Comparison of ENCODE assay signal across 15 cellular contexts in the genomic region with DNA sequence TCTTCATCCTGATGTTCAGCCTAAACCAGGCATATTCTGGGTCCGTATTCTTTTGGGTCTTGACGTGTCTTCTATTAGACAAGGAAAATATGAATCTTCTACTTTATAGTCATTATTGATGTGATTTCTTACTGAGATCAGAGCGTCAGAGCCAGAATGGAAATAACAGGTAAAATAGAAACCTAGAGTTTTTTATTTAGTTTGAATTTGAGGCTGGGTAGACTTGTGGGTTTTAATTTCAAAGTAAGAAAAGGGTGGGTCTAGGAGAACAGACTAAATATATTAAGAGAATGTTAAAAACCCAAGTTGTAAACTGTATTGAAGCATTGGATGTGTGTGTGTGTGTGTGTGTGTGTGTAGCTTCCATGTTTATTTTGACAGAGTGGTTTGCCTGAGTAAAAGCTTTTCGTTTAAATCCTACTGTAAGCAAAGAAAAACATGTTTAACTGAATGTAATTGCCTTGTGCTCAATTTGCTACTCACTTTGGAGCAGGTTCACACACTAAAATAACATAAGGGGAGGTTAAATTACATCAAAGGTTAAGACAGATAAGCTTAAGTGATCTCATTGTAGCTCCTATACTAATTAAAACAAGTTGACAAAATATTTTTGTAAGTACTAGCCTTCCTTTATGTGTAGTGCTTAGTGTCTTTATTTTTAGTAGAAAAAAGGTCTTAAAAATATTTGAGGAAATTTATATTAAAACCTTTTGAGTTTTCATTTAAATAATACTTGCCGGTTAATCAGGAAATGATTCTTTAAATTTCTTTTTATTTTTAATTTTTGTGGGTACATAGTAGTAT. TPM values are rescaled to one million over a fixed set of nuclear protein-coding genes. Genes with fewer than 3 reads are reported as not detected.
DNase-seq lines count a peak whose midpoint lies in the region; ATAC-seq and TF ChIP-seq lines count a peak whose summit lies in the region.
"Had no signal": no experiment of that assay in that cellular context is flagged by ENCODE, and none has a peak within 500 bp of the region (broad histone marks: within the 10 kb centered on the region; RNA-seq: fewer than 3 reads in every experiment).

No MANE protein-coding gene starts in this region.

- H3F3A ChIP-seq in SK-N-SH (replicated peaks; ENCODE audit: insufficient read depth) = no peaks in the 10 kb centered on the region

- H3K4me1 ChIP-seq in SK-N-SH (ENCODE audit: control insufficient read depth in 1 of 2, insufficient read depth in 2 of 2, low read depth in 1 of 2, low read length in 1 of 2) = no peaks in the 10 kb centered on the region
- H3K4me1 ChIP-seq in neuron (ENCODE audit: insufficient read depth, low read length) = peaks cover 15% of the 10 kb centered on the region
- H3K4me1 ChIP-seq: A549, prostate gland had no signal

- WGBS in SK-N-SH (ENCODE audit: low lambda C conversion rate) = 64% methylated on average over 5 of the region's 5 CpGs

- H3K27me3 ChIP-seq in SK-N-SH (ENCODE audit: insufficient read depth) (no peaks in the 10 kb centered on the region), neuron (ENCODE audit: insufficient read depth, low read length) (no peaks in the 10 kb centered on the region)
- H3K27me3 ChIP-seq: suprapubic skin had no signal

- H3K79me2 ChIP-seq in SK-N-SH (ENCODE audit: insufficient read depth) = peaks cover 29% of the 10 kb centered on the region; the same call in 1 of the 2 replicates

- CTCF ChIA-PET in SK-N-SH (lab: Yijun Ruan, JAX) = interaction anchor here (1.1 to 1.4 kb wide), 2 partner anchors 27 to 212 kb away, joined by 3 read pairs; no protein-coding TSS in a partner anchor

- no peak overlapping the region for H3K4me2 ChIP-seq in SK-N-SH
- H3K4me2 ChIP-seq: A549 had no signal

- no peaks in the 10 kb centered on the region for H3K36me3 ChIP-seq in SK-N-SH (replicated peaks in 1 of 2; ENCODE audit: control insufficient read depth in 1 of 2, insufficient read depth in 2 of 2, low read length in 1 of 2)
- no peaks in the 10 kb centered on the region for H3K36me3 ChIP-seq in neuron (ENCODE audit: insufficient read depth, low read length)
- H3K36me3 ChIP-seq: prostate gland, suprapubic skin had no signal

- no peaks in the 10 kb centered on the region for H4K20me1 ChIP-seq in SK-N-SH (ENCODE audit: insufficient read depth)

- H3K27ac ChIP-seq in SK-N-SH (ENCODE audit: low read depth in 2 of 2, low read length in 1 of 2) = no peak overlapping the region
- H3K27ac ChIP-seq: A549, prostate gland had no signal

- no peak overlapping the region for H3K9ac ChIP-seq in SK-N-SH

- no peak for TF ChIP-seq CTCF in SK-N-SH (IDR thresholded peaks at IDR 0.05)
- TF ChIP-seq CTCF in choroid plexus epithelial cell (conservative IDR thresholded peaks at IDR 0.05; ENCODE audit: low read depth, low read length) = no peak

- DNase-seq in SK-N-SH (no peak), NCI-H748 (lab: John Stamatoyannopoulos, UW; ENCODE audit: unreplicated experiment) (peak; percentile 84), choroid plexus epithelial cell (ENCODE audit: low read depth) (peak; percentile 48)
- DNase-seq: EL, left ventricle myocardium superior, NCI-H1092, T-helper 9 cell had no signal

- ATAC-seq in SK-N-SH treated with all-trans-retinoic acid at 6 μM for 48 hours = no peak
- ATAC-seq in GM21737 (IDR thresholded peaks at IDR 0.05; ENCODE audit: unreplicated experiment) = no peak
- no peak for ATAC-seq in GM19455 (IDR thresholded peaks at IDR 0.05; ENCODE audit: unreplicated experiment)
- ATAC-seq in HG02763 (IDR thresholded peaks at IDR 0.05; ENCODE audit: unreplicated experiment) = no peak
- ATAC-seq: A549, left ventricle myocardium superior had no signal

- no peak for TF ChIP-seq RAD21 in SK-N-SH (IDR thresholded peaks at IDR 0.05; ENCODE audit: low read length)

- H3K9me3 ChIP-seq in SK-N-SH = no peaks in the 10 kb centered on the region
- no peaks in the 10 kb centered on the region for H3K9me3 ChIP-seq in neuron (ENCODE audit: low read length)
- H3K9me3 ChIP-seq: A549, prostate gland, suprapubic skin had no signal

- TF ChIP-seq EP300 in SK-N-SH (IDR thresholded peaks at IDR 0.05; ENCODE audit: borderline replicate concordance in 1 of 2, low read depth in 1 of 2, low read length in 1 of 2) = no peak

- H2AFZ ChIP-seq in SK-N-SH (ENCODE audit: low read depth) (no peak overlapping the region), neuron (ENCODE audit: low read depth, low read length) (peak overlapping the region; percentile 91)

- POLR2A ChIA-PET in SK-N-SH (lab: Yijun Ruan, JAX) = no interaction called here

- no peak overlapping the region for H3K4me3 ChIP-seq in SK-N-SH (ENCODE audit: low read depth in 2 of 2, low read length in 1 of 2)
- no peak overlapping the region for H3K4me3 ChIP-seq in choroid plexus epithelial cell (ENCODE audit: low read depth, low read length)
- no peak overlapping the region for H3K4me3 ChIP-seq in neuron (ENCODE audit: low read length)
- H3K4me3 ChIP-seq: A549, prostate gland, suprapubic skin had no signal

- H3K9me2 ChIP-seq in SK-N-SH = no peaks in the 10 kb centered on the region

TF ChIP-seq in SK-N-SH treated with all-trans-retinoic acid at 6 μM for 48 hours, 23 proteins besides CTCF, POLR2A, EP300 and RAD21 (continues in another document):
- TF ChIP-seq TCF4 (CRISPR knock-in tag; IDR thresholded peaks at IDR 0.05; ENCODE audit: borderline replicate concordance) (peak; percentile 82; the same call in 1 of the 2 replicates), ESRRG (CRISPR knock-in tag; IDR thresholded peaks at IDR 0.05) (no peak), RARB (CRISPR knock-in tag; IDR thresholded peaks at IDR 0.05) (no peak), CREB5 (CRISPR knock-in tag; IDR thresholded peaks at IDR 0.05; ENCODE audit: low read depth) (no peak), OSR1 (CRISPR knock-in tag; IDR thresholded peaks at IDR 0.05) (no peak)

TF ChIP-seq in SK-N-SH, 30 proteins besides CTCF, POLR2A, EP300 and RAD21 (continues in another document):
- TF ChIP-seq NFIC (IDR thresholded peaks at IDR 0.05; ENCODE audit: borderline replicate concordance) (no peak), JUND (IDR thresholded peaks at IDR 0.05) (no peak), PBX3 (IDR thresholded peaks at IDR 0.05) (no peak), FOXJ3 (CRISPR knock-in tag; IDR thresholded peaks at IDR 0.05) (no peak), MXI1 (IDR thresholded peaks at IDR 0.05; ENCODE audit: low read depth, low read length) (no peak), GABPA (IDR thresholded peaks at IDR 0.05; ENCODE audit: low read depth) (no peak), EZH2phosphoT487 (IDR thresholded peaks at IDR 0.05; ENCODE audit: borderline replicate concordance, low read depth) (no peak), SMC3 (IDR thresholded peaks at IDR 0.05; ENCODE audit: low read depth, low read length) (no peak), USF2 (IDR thresholded peaks at IDR 0.05; ENCODE audit: borderline replicate concordance, low read depth, low read length) (no peak), NRF1 (IDR thresholded peaks at IDR 0.05; ENCODE audit: low read depth, low read length) (no peak), MAX (IDR thresholded peaks at IDR 0.05; ENCODE audit: low read depth) (no peak)
- TF ChIP-seq, protein P1, sequence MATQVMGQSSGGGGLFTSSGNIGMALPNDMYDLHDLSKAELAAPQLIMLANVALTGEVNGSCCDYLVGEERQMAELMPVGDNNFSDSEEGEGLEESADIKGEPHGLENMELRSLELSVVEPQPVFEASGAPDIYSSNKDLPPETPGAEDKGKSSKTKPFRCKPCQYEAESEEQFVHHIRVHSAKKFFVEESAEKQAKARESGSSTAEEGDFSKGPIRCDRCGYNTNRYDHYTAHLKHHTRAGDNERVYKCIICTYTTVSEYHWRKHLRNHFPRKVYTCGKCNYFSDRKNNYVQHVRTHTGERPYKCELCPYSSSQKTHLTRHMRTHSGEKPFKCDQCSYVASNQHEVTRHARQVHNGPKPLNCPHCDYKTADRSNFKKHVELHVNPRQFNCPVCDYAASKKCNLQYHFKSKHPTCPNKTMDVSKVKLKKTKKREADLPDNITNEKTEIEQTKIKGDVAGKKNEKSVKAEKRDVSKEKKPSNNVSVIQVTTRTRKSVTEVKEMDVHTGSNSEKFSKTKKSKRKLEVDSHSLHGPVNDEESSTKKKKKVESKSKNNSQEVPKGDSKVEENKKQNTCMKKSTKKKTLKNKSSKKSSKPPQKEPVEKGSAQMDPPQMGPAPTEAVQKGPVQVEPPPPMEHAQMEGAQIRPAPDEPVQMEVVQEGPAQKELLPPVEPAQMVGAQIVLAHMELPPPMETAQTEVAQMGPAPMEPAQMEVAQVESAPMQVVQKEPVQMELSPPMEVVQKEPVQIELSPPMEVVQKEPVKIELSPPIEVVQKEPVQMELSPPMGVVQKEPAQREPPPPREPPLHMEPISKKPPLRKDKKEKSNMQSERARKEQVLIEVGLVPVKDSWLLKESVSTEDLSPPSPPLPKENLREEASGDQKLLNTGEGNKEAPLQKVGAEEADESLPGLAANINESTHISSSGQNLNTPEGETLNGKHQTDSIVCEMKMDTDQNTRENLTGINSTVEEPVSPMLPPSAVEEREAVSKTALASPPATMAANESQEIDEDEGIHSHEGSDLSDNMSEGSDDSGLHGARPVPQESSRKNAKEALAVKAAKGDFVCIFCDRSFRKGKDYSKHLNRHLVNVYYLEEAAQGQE (IDR thresholded peaks at IDR 0.05; ENCODE audit: low read depth, low read length) = no peak

RNA-seq across cellular contexts. Expression of gene HECA, which starts 17.4 kb away (rescaled TPM):
- 1.6 and 2.0 TPM in 2 replicates for polyA plus RNA-seq in SK-N-SH (2012; rRNA removed)
- polyA plus RNA-seq in SK-N-SH (2012; cell fraction: cytosol; rRNA removed) = 2.3 TPM in 2 replicates
- polyA plus RNA-seq in SK-N-SH (2012; cell fraction: nucleus; rRNA removed) = 1.2 and 1.5 TPM in 2 replicates
